1 cellular context compared by ENCODE assay signal in genomic region chr14:73233564-73233963, GRCh38.
TF ChIP-seq lines count a peak whose summit lies in the region.

No MANE protein-coding gene starts in this region.

TF ChIP-seq in HepG2, 621 proteins besides CTCF, POLR2A, EP300 and RAD21:
- peak; percentile 81 for TF ChIP-seq MAFF (IDR thresholded peaks at IDR 0.05; ENCODE audit: low read depth, low read length)
- peak; percentile 89 to 91 for TF ChIP-seq MAFK (conservative IDR thresholded peaks at IDR 0.05 in 1 of 2, IDR thresholded peaks at IDR 0.05 in 1 of 2; ENCODE audit: low read length in 2 of 2)
- TF ChIP-seq SCMH1 (CRISPR knock-in tag; IDR thresholded peaks at IDR 0.05; ENCODE audit: borderline replicate concordance): no peak
TF ChIP-seq in HepG2: peak in this region for 2.
